Comparison of ENCODE assay signal across 1 cellular context in genomic region chr6:31689249-31690110, GRCh38.
TF ChIP-seq lines count a peak whose summit lies in the region.

No MANE protein-coding gene starts in this region.

TF ChIP-seq in SK-N-SH treated with all-trans-retinoic acid at 6 μM for 48 hours, 23 proteins besides CTCF, POLR2A, EP300 and RAD21 (continued from another document):
- TF ChIP-seq ZC3H10 (CRISPR knock-in tag; IDR thresholded peaks at IDR 0.05): no peak
TF ChIP-seq in SK-N-SH treated with all-trans-retinoic acid at 6 μM for 48 hours: peak in this region for 0.
